ENCODE assay signal across 11 cellular contexts in the genomic region with DNA sequence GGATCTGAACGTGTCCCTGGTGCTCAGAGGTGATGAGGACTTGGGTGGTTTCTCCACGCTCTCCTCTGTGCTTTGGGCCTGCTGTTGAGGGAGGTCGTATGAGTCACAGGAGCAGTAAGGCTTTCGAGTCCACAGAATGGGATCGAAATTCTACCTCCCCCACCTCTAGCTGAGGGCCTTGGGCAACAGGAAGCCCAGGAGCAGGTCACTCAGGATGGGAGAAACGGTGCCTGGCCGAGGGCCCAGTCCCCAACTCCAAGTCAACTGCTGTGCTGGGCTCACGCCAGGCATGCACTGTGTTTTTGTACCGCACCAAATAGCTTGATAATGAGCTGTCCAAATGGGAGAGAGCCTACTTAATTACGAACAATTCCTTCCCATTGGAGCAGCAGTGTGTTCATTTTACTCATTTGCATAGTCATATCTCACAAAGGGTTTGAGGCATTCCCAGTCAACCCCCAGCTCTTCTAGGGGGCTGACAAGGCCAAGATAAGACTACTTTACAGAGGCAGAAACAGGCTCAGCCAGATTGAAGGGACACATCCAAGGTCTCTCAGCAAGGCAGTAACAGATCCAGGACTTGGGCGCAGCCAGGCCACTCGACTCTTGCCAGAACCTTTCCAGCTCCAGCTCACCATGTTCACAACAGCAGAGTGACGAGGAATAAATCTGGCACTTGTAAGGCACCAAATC. TPM values are rescaled to one million over a fixed set of nuclear protein-coding genes. Genes with fewer than 3 reads are reported as not detected.
DNase-seq lines count a peak whose midpoint lies in the region; ATAC-seq and TF ChIP-seq lines count a peak whose summit lies in the region.
"Had no signal": no experiment of that assay in that cellular context is flagged by ENCODE, and none has a peak within 500 bp of the region (broad histone marks: within the 10 kb centered on the region; RNA-seq: fewer than 3 reads in every experiment).

No MANE protein-coding gene starts in this region.

- in situ Hi-C loops in Panc1 (cut with HindIII; ENCODE audit: low pct_unique_long_range_greater_than_20kb, low sequenced_read_pairs), result no loop called here

- ATAC-seq in Panc1, result peak; percentile 79
- no peak for ATAC-seq in GM18909 (IDR thresholded peaks at IDR 0.05; ENCODE audit: poor library complexity, unreplicated experiment)

- POLR2A ChIA-PET in Panc1 (lab: Charles Lee), result no interaction called here

- no TSS peak for BruUV-seq in Panc1 (replicated peaks; lab: Mats Ljungman, UMichigan)

- H3K4me3 ChIP-seq in Panc1 (ENCODE audit: low read depth in 2 of 2, low read length in 2 of 2) (no peak overlapping the region), fibroblast of mammary gland (ENCODE audit: control insufficient read depth, low read depth, low read length) (no peak overlapping the region), esophagus squamous epithelium (no peak overlapping the region)

- CTCF ChIA-PET in Panc1 (lab: Charles Lee), result no interaction called here

- H3K9me3 ChIP-seq in Panc1 (ENCODE audit: control insufficient read depth, insufficient read depth, low read depth, low read length) (no peaks in the 10 kb centered on the region), esophagus squamous epithelium (no peaks in the 10 kb centered on the region)

- no peak for TF ChIP-seq POLR2A in esophagus squamous epithelium (IDR thresholded peaks at IDR 0.05)

- H3K27ac ChIP-seq in Panc1 (ENCODE audit: low read length), result no peak overlapping the region
- no peak overlapping the region for H3K27ac ChIP-seq in esophagus squamous epithelium

- H3K4me1 ChIP-seq in Panc1 (ENCODE audit: control insufficient read depth, insufficient read depth, low read length), result peaks cover 9% of the 10 kb centered on the region
- peaks cover 0 to 25% (median 0%) of the 10 kb centered on the region in 3 donors for H3K4me1 ChIP-seq in esophagus squamous epithelium

- 45 to 70% methylated on average over 5 to 13 of the region's 13 CpGs for WGBS in esophagus squamous epithelium, 2 donors

- DNase-seq in ELF-1 (ENCODE audit: low read depth, low spot score), result peak; percentile 56
- no peak for DNase-seq in Panc1 (ENCODE audit: low read depth, low spot score)
- peak; percentile 86 for DNase-seq in fibroblast of mammary gland (ENCODE audit: low read depth)
- peak; percentile 17 for DNase-seq in pons (ENCODE audit: low spot score)
- no peak for DNase-seq in globus pallidus (ENCODE audit: low spot score)
- no peak for DNase-seq in NCI-H82 treated with DMSO at 0.1 percent for 48 hours (lab: John Stamatoyannopoulos, UW; ENCODE audit: unreplicated experiment)
- DNase-seq in esophagus squamous epithelium (lab: John Stamatoyannopoulos, UW), result no peak
- DNase-seq: activated naive CD8-positive, alpha-beta T cell treated with anti-CD3 and anti-CD28 coated beads for 36 hours; GOT3; NCI-H1930 had no signal

- no peaks in the 10 kb centered on the region for H3K36me3 ChIP-seq in Panc1 (ENCODE audit: control insufficient read depth, insufficient read depth, low read length)
- H3K36me3 ChIP-seq in esophagus squamous epithelium, result no peaks in the 10 kb centered on the region

- intact Hi-C loops in Panc1 (cut with micrococcal nuclease; ENCODE audit: unreplicated experiment) (no loop called here), esophagus squamous epithelium (cut with DNase I) (no loop called here)

- H3K27me3 ChIP-seq in Panc1 (ENCODE audit: control insufficient read depth, insufficient read depth, low read length) (no peaks in the 10 kb centered on the region), esophagus squamous epithelium (peaks cover 0 to 11% (median 0%) of the 10 kb centered on the region in 4 donors)

- TF ChIP-seq CTCF in Panc1 (IDR thresholded peaks at IDR 0.05) (no peak), fibroblast of mammary gland (conservative IDR thresholded peaks at IDR 0.05; ENCODE audit: control insufficient read depth, insufficient read depth, low read depth, low read length) (no peak), esophagus squamous epithelium (IDR thresholded peaks at IDR 0.05) (no peak)

RNA-seq across cellular contexts. Expression of gene WNT3, which starts 53.6 kb away (rescaled TPM):
- total RNA-seq in Panc1 (2021; ENCODE audit: unreplicated experiment) (3.4 TPM), esophagus squamous epithelium (1 to 10 TPM in 3 of 4 donors, under 1 TPM in 1; 0.49 to 3.5 (median 2.2) TPM)
- 2.9 TPM for polyA plus RNA-seq in Panc1 (2012; ENCODE audit: insufficient read length)

Comparison
In these comparisons a context has a peak if more than half of its experiments do, and no peak if none do; other contexts are left out.
1. DNase-seq: peak in ELF-1 (single experiment), fibroblast of mammary gland (single experiment) and pons (single experiment); none in Panc1 (single experiment), globus pallidus (single experiment), NCI-H82 treated with DMSO at 0.1 percent for 48 hours (single experiment) and esophagus squamous epithelium (single experiment).